9 cellular contexts compared by ENCODE assay signal in genomic region chr11:66970808-66971442, GRCh38. TPM values are rescaled to one million over a fixed set of nuclear protein-coding genes. Genes with fewer than 3 reads are reported as not detected.
A peak's percentile ranks its signal among the peaks of the same experiment; 100 is the strongest.
DNase-seq lines count a peak whose midpoint lies in the region; ATAC-seq and TF ChIP-seq lines count a peak whose summit lies in the region.
"Had no signal": no experiment of that assay in that cellular context is flagged by ENCODE, and none has a peak within 500 bp of the region (broad histone marks: within the 10 kb centered on the region; RNA-seq: fewer than 3 reads in every experiment).

No MANE protein-coding gene starts in this region.

- H3K9me3 Mint-ChIP-seq in endothelial cell (ENCODE audit: unreplicated experiment): no peaks in the 10 kb centered on the region

- H3K36me3 ChIP-seq in gastrocnemius medialis: no peaks in the 10 kb centered on the region

- H3K9me3 ChIP-seq in gastrocnemius medialis: no peaks in the 10 kb centered on the region

- no peaks in the 10 kb centered on the region for H3K27me3 ChIP-seq in gastrocnemius medialis

- no peak for TF ChIP-seq CTCF in gastrocnemius medialis (IDR thresholded peaks at IDR 0.05 in 4 of 5, conservative IDR thresholded peaks at IDR 0.05 in 1 of 5)
- no peak for TF ChIP-seq CTCF in endothelial cell (IDR thresholded peaks at IDR 0.05; ENCODE audit: unreplicated experiment)

- H3K27me3 Mint-ChIP-seq in endothelial cell (ENCODE audit: unreplicated experiment): peaks cover 4% of the 10 kb centered on the region

- no peaks in the 10 kb centered on the region for H3K4me1 ChIP-seq in gastrocnemius medialis

- H3K4me3 ChIP-seq in gastrocnemius medialis: no peak overlapping the region

- in situ Hi-C loops in gastrocnemius medialis (cut with MboI; ENCODE audit: low sequenced_read_pairs in 4 of 4): no loop called here

- ATAC-seq in gastrocnemius medialis (peak; percentile 85 to 91), HG03378 (IDR thresholded peaks at IDR 0.05; ENCODE audit: unreplicated experiment) (no peak)

- no peaks in the 10 kb centered on the region for H3K36me3 Mint-ChIP-seq in endothelial cell (ENCODE audit: low read depth, unreplicated experiment)
- H3K36me3 Mint-ChIP-seq: memory B cell had no signal

- H3K4me3 Mint-ChIP-seq in endothelial cell (ENCODE audit: unreplicated experiment): no peak overlapping the region
- H3K4me3 Mint-ChIP-seq: memory B cell had no signal

- DNase-seq in HS-27A (ENCODE audit: low read depth) (peak; percentile 96), SKM-1 treated with dmso at 0.1 percent for 144 hours (lab: John Stamatoyannopoulos, UW; ENCODE audit: unreplicated experiment) (peak; percentile 82), fibroblast of the conjunctiva (ENCODE audit: low read depth) (peak; percentile 99), gastrocnemius medialis (peak in 1 of 2 donors; percentile 72), NCI-H510A (lab: John Stamatoyannopoulos, UW) (no peak), endothelial cell (ENCODE audit: low spot score) (no peak), NCI-H526 (lab: John Stamatoyannopoulos, UW) (no peak)

- H3K27ac Mint-ChIP-seq in endothelial cell (ENCODE audit: unreplicated experiment): no peak overlapping the region
- H3K27ac Mint-ChIP-seq: memory B cell had no signal

- intact Hi-C loops in gastrocnemius medialis (cut with DNase I; ENCODE audit: low total_unique reads): no loop called here

- TF ChIP-seq POLR2A in gastrocnemius medialis (IDR thresholded peaks at IDR 0.05): no peak

- H3K27ac ChIP-seq in gastrocnemius medialis: peak overlapping the region; percentile 38 to 68 (median 60)

- peaks cover 9% of the 10 kb centered on the region for H3K4me1 Mint-ChIP-seq in endothelial cell (ENCODE audit: unreplicated experiment)
- H3K4me1 Mint-ChIP-seq: memory B cell had no signal

RNA-seq across cellular contexts. Expression of gene C11orf86, which starts 4.2 kb away (rescaled TPM):
- total RNA-seq in gastrocnemius medialis (not detected), endothelial cell (ENCODE audit: unreplicated experiment) (not detected)

RNA-seq across cellular contexts. Expression of gene PC, which starts 12.7 kb away (rescaled TPM):
- total RNA-seq in gastrocnemius medialis (10 to 100 TPM; 13.1 to 67.6 (median 32.1) TPM), endothelial cell (ENCODE audit: unreplicated experiment) (5.8 TPM)

RNA-seq across cellular contexts. Expression of gene SYT12, which starts 52.0 kb away (rescaled TPM):
- total RNA-seq in gastrocnemius medialis (under 1 TPM in 2 of 4 donors, not detected in 2; 0.33 to 0.64 TPM), endothelial cell (ENCODE audit: unreplicated experiment) (0.82 TPM)

Comparison
In these comparisons a context has a peak if more than half of its experiments do, and no peak if none do; other contexts are left out.
1. DNase-seq: peak in HS-27A (single experiment), SKM-1 treated with dmso at 0.1 percent for 144 hours (single experiment) and fibroblast of the conjunctiva (single experiment); none in NCI-H510A (single experiment), endothelial cell (single experiment) and NCI-H526 (0 of 2).